ENCODE assay signal across 1 cellular context in the genomic region with DNA sequence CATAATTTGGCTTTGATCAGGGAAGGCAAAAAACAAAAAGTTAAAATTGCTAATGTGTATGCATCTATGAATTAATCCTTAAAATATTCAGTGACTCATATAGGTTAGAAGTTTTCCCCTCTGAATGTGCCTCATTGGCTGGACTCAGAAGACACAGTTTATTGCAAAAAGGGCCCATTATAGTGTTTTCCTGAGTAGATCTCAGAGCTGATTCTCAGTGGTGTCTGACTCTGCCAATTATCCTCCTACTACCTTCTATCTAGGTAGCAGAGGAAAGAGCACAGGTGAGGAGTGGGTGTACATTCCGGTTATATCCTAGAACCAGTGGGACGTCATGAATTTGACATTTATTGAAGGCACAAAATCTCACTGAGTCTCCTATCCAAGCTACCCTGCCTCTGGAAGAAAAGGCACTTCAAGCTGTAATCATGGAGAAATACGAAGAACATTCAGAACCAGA.
TF ChIP-seq lines count a peak whose summit lies in the region.

No MANE protein-coding gene starts in this region.

TF ChIP-seq in SK-N-SH treated with all-trans-retinoic acid at 6 μM for 48 hours, 23 proteins besides CTCF, POLR2A, EP300 and RAD21 (continued from another document):
- TF ChIP-seq CSRNP3 (CRISPR knock-in tag; IDR thresholded peaks at IDR 0.05) (no peak), BACH2 (CRISPR knock-in tag; IDR thresholded peaks at IDR 0.05; ENCODE audit: borderline replicate concordance) (no peak)
